1 cellular context compared by ENCODE assay signal in the genomic region with DNA sequence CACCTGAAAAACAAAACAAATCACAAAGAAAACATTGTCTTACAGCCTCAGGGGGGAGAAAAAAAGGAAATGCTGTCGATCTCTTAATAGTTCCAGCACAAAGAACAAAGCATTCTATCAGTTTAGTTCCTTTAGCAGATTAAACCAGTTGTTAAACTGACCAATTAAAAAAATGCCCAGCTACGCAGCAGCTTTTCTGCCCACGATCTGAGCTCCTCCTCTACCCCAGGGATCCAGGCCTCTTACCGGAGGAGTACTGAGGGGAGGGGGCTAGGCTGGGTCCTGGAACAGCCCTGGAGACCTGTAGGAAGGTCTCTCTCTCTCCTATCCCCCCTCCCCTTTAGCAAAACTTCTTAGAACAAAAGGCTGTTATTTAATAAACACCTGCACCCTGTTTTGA.
TF ChIP-seq lines count a peak whose summit lies in the region.

No MANE protein-coding gene starts in this region.

TF ChIP-seq in WTC11, 78 proteins besides CTCF, POLR2A, EP300 and RAD21 (continued from another document):
- TF ChIP-seq, protein P1, sequence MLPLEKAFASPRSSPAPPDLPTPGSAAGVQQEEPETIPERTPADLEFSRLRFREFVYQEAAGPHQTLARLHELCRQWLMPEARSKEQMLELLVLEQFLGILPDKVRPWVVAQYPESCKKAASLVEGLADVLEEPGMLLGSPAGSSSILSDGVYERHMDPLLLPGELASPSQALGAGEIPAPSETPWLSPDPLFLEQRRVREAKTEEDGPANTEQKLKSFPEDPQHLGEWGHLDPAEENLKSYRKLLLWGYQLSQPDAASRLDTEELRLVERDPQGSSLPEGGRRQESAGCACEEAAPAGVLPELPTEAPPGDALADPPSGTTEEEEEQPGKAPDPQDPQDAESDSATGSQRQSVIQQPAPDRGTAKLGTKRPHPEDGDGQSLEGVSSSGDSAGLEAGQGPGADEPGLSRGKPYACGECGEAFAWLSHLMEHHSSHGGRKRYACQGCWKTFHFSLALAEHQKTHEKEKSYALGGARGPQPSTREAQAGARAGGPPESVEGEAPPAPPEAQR (CRISPR knock-in tag; IDR thresholded peaks at IDR 0.05), result no peak
- TF ChIP-seq MYBL2 (CRISPR knock-in tag; IDR thresholded peaks at IDR 0.05), result no peak
- no peak for TF ChIP-seq ZNF121 (CRISPR knock-in tag; IDR thresholded peaks at IDR 0.05)
- TF ChIP-seq, protein P2, sequence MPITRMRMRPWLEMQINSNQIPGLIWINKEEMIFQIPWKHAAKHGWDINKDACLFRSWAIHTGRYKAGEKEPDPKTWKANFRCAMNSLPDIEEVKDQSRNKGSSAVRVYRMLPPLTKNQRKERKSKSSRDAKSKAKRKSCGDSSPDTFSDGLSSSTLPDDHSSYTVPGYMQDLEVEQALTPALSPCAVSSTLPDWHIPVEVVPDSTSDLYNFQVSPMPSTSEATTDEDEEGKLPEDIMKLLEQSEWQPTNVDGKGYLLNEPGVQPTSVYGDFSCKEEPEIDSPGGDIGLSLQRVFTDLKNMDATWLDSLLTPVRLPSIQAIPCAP (CRISPR knock-in tag; IDR thresholded peaks at IDR 0.05), result no peak
- no peak for TF ChIP-seq ZNF219 (CRISPR knock-in tag; IDR thresholded peaks at IDR 0.05; ENCODE audit: borderline replicate concordance)
- TF ChIP-seq, protein P3, sequence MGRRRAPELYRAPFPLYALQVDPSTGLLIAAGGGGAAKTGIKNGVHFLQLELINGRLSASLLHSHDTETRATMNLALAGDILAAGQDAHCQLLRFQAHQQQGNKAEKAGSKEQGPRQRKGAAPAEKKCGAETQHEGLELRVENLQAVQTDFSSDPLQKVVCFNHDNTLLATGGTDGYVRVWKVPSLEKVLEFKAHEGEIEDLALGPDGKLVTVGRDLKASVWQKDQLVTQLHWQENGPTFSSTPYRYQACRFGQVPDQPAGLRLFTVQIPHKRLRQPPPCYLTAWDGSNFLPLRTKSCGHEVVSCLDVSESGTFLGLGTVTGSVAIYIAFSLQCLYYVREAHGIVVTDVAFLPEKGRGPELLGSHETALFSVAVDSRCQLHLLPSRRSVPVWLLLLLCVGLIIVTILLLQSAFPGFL (CRISPR knock-in tag; IDR thresholded peaks at IDR 0.05; ENCODE audit: borderline replicate concordance), result no peak
- no peak for TF ChIP-seq TP53 (CRISPR knock-in tag; IDR thresholded peaks at IDR 0.05)
- no peak for TF ChIP-seq SMAD4 (CRISPR knock-in tag; IDR thresholded peaks at IDR 0.05)
- no peak for TF ChIP-seq ATF6 (CRISPR knock-in tag; IDR thresholded peaks at IDR 0.05)
- TF ChIP-seq NFE2L1 (CRISPR knock-in tag; IDR thresholded peaks at IDR 0.05), result no peak
TF ChIP-seq in WTC11: peak in this region for 0.
